24 cellular contexts compared by ENCODE assay signal in genomic region chr2:168907940-168908662, GRCh38. TPM values are rescaled to one million over a fixed set of nuclear protein-coding genes. Genes with fewer than 3 reads are reported as not detected.
"Had no signal": no experiment of that assay in that cellular context is flagged by ENCODE, and none has a peak within 500 bp of the region (broad histone marks: within the 10 kb centered on the region; RNA-seq: fewer than 3 reads in every experiment).

No MANE protein-coding gene starts in this region.

- H3K9me3 ChIP-seq: lower lobe of right lung, thyroid gland had no signal

- H3K4me3 ChIP-seq: dorsolateral prefrontal cortex, lower lobe of right lung, thyroid gland had no signal

- H3K27ac ChIP-seq: dorsolateral prefrontal cortex, epithelial cell of prostate, lower lobe of right lung, thyroid gland had no signal

- FAIRE-seq: colon, keratinocyte, TTC549 had no signal

- H3K36me3 ChIP-seq: lower lobe of right lung, thyroid gland had no signal

- DNase-seq: activated CD4-positive, alpha-beta T cell treated with anti-CD3 and anti-CD28 coated beads, Interleukin-2, amount 10 ng/mL, durations not matched to agents 7 days and 5 days; activated CD8-positive, alpha-beta T cell treated with anti-CD3 and anti-CD28 coated beads, Interleukin-2, amount 10 ng/mL, durations not matched to agents 7 days and 5 days; activated naive CD4-positive, alpha-beta T cell treated with anti-CD3 and anti-CD28 coated beads for 36 hours; activated T-cell treated with anti-CD3 and anti-CD28 coated beads, Interleukin-2, amount 50 U/mL, for 24 hours; caudate nucleus; dorsolateral prefrontal cortex; foreskin fibroblast; lower lobe of right lung; stimulated activated CD4-positive, alpha-beta T cell treated with anti-CD3 and anti-CD28 coated beads, Interleukin-2, amount 100 ng/mL, for 24 hours; stimulated activated naive CD4-positive, alpha-beta T cell treated with Interleukin-2 at 50 U/mL for 16 hours; thyroid gland had no signal

- H3K27me3 ChIP-seq: thyroid gland had no signal

- H3K4me1 ChIP-seq: thyroid gland had no signal

- ATAC-seq: activated CD4-positive, CD25-positive, alpha-beta regulatory T cell treated with anti-CD3 and anti-CD28 coated beads, Interleukin-2, amount 50 U/mL, for 24 hours; activated CD8-positive, alpha-beta T cell treated with anti-CD3 and anti-CD28 coated beads, Interleukin-2, amount 10 ng/mL, durations not matched to agents 7 days and 5 days; lower lobe of right lung had no signal

RNA-seq across cellular contexts. Expression of gene G6PC2, which starts 7.0 kb away (rescaled TPM):
- total RNA-seq: activated CD4-positive, alpha-beta T cell treated with anti-CD3 and anti-CD28 coated beads, Interleukin-2, amount 10 ng/mL, durations not matched to agents 7 days and 5 days; activated CD8-positive, alpha-beta T cell treated with anti-CD3 and anti-CD28 coated beads, Interleukin-2, amount 10 ng/mL, durations not matched to agents 7 days and 5 days; activated naive CD4-positive, alpha-beta T cell treated with anti-CD3 and anti-CD28 coated beads for 36 hours; glomerular endothelial cell; lower lobe of right lung; mesothelial cell of epicardium; osteoblast; progenitor cell of endocrine pancreas; subcutaneous adipose tissue; T-helper 2 cell treated with Interferon-gamma antibody and Interleukin-4, amounts not matched to agents 100 ng/mL and 5 ng/mL, for 36 hours; ureter had no signal
- polyA plus RNA-seq: keratinocyte, neural cell had no signal

RNA-seq across cellular contexts. Expression of gene SPC25, which starts 17.9 kb away (rescaled TPM):
- total RNA-seq: subcutaneous adipose tissue had no signal
